In genomic region chr2:32849456-32850194, GRCh38 we compare ENCODE assay signal across 20 cellular contexts.
"Had no signal": no experiment of that assay in that cellular context is flagged by ENCODE, and none has a peak within 500 bp of the region (broad histone marks: within the 10 kb centered on the region; RNA-seq: fewer than 3 reads in every experiment).

No MANE protein-coding gene starts in this region.

- H3K9me3 Mint-ChIP-seq: activated CD4-positive, alpha-beta T cell treated with anti-CD3 and anti-CD28 coated beads, Interleukin-2, amount 10 ng/mL, durations not matched to agents 24 days and 14 days; activated CD8-positive, alpha-beta T cell treated with anti-CD3 and anti-CD28 coated beads for 36 hours; activated naive CD8-positive, alpha-beta T cell treated with anti-CD3 and anti-CD28 coated beads, Interleukin-2, amount 10 ng/mL, durations not matched to agents 7 days and 5 days; activated T-helper 17 cell treated with anti-CD3 and anti-CD28 coated beads, Interleukin-2, amount 50 U/mL, for 72 hours; central memory CD8-positive, alpha-beta T cell had no signal

- H3K27ac Mint-ChIP-seq: activated CD4-positive, alpha-beta T cell treated with anti-CD3 and anti-CD28 coated beads, Interleukin-2, amount 10 ng/mL, durations not matched to agents 24 days and 14 days; activated CD8-positive, alpha-beta T cell treated with anti-CD3 and anti-CD28 coated beads for 36 hours; activated naive CD8-positive, alpha-beta T cell treated with anti-CD3 and anti-CD28 coated beads, Interleukin-2, amount 10 ng/mL, durations not matched to agents 7 days and 5 days; activated T-helper 17 cell treated with anti-CD3 and anti-CD28 coated beads, Interleukin-2, amount 50 U/mL, for 72 hours; brain; naive thymus-derived CD8-positive, alpha-beta T cell had no signal

- ATAC-seq: activated CD8-positive, alpha-beta T cell treated with anti-CD3 and anti-CD28 coated beads for 36 hours; activated T-helper 17 cell treated with anti-CD3 and anti-CD28 coated beads, Interleukin-2, amount 50 U/mL, for 72 hours; lower lobe of right lung; naive thymus-derived CD8-positive, alpha-beta T cell; pancreas had no signal

- DNase-seq: activated CD4-positive, alpha-beta T cell treated with anti-CD3 and anti-CD28 coated beads, Interleukin-2, amount 10 ng/mL, durations not matched to agents 24 days and 14 days; activated CD8-positive, alpha-beta T cell treated with anti-CD3 and anti-CD28 coated beads for 36 hours; activated naive CD4-positive, alpha-beta T cell treated with Interleukin-2 at 50 U/mL for 16 hours; activated naive CD8-positive, alpha-beta T cell treated with anti-CD3 and anti-CD28 coated beads, Interleukin-2, amount 10 ng/mL, durations not matched to agents 7 days and 5 days; activated T-cell treated with anti-CD3 and anti-CD28 coated beads, Interleukin-2, amount 50 U/mL, for 1 hour; left cardiac atrium; lower lobe of right lung; naive thymus-derived CD8-positive, alpha-beta T cell; pancreas; stimulated activated CD4-positive, alpha-beta T cell treated with anti-CD3 and anti-CD28 coated beads, Interleukin-12 subunit alpha, Interleukin-12 subunit beta, amount 100 ng/mL, for 4 hours; stimulated activated CD4-positive, alpha-beta T cell treated with anti-CD3 and anti-CD28 coated beads, Interleukin-1b, Interleukin-23, amount 100 ng/mL, for 48 hours; stimulated activated naive CD4-positive, alpha-beta T cell treated with Interleukin-2 at 50 U/mL for 16 hours; T-helper 1 cell; T1000 had no signal

- H3K4me3 Mint-ChIP-seq: activated CD4-positive, alpha-beta T cell treated with anti-CD3 and anti-CD28 coated beads, Interleukin-2, amount 10 ng/mL, durations not matched to agents 24 days and 14 days; activated CD8-positive, alpha-beta T cell treated with anti-CD3 and anti-CD28 coated beads for 36 hours; activated naive CD8-positive, alpha-beta T cell treated with anti-CD3 and anti-CD28 coated beads, Interleukin-2, amount 10 ng/mL, durations not matched to agents 7 days and 5 days; activated T-helper 17 cell treated with anti-CD3 and anti-CD28 coated beads, Interleukin-2, amount 50 U/mL, for 72 hours; brain; central memory CD8-positive, alpha-beta T cell; naive thymus-derived CD8-positive, alpha-beta T cell had no signal

- H3K4me3 ChIP-seq: coronary artery, lower lobe of right lung, pancreas, tibial nerve, vagina had no signal

- H3K27me3 Mint-ChIP-seq: activated CD8-positive, alpha-beta T cell treated with anti-CD3 and anti-CD28 coated beads for 36 hours had no signal

- H3K36me3 Mint-ChIP-seq: activated naive CD8-positive, alpha-beta T cell treated with anti-CD3 and anti-CD28 coated beads, Interleukin-2, amount 10 ng/mL, durations not matched to agents 7 days and 5 days; brain had no signal

- H3K4me1 Mint-ChIP-seq: activated CD4-positive, alpha-beta T cell treated with anti-CD3 and anti-CD28 coated beads, Interleukin-2, amount 10 ng/mL, durations not matched to agents 24 days and 14 days; activated naive CD8-positive, alpha-beta T cell treated with anti-CD3 and anti-CD28 coated beads, Interleukin-2, amount 10 ng/mL, durations not matched to agents 7 days and 5 days; activated T-helper 17 cell treated with anti-CD3 and anti-CD28 coated beads, Interleukin-2, amount 50 U/mL, for 72 hours; brain; central memory CD8-positive, alpha-beta T cell; naive thymus-derived CD8-positive, alpha-beta T cell had no signal
